Comparison of ENCODE assay signal across 8 cellular contexts in the genomic region with DNA sequence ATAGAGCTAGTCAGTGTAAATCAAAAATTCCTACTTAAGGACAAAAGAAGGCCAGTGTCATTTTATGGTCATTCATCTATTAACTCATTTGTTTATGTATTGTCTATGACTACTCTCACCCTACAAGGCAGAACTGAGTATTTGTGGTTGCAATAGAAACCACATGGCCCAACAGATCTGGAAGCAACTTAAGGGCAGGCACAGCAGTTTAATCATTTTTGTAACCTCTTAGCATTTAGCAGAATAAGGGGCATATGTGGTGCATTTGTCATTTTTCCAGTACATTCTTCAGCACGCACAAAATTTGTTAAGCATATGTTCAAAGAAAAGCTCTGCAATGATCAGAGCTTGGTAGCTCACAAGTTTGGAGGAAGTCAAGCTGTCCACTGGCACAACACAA. TPM values are rescaled to one million over a fixed set of nuclear protein-coding genes. Genes with fewer than 3 reads are reported as not detected.
DNase-seq lines count a peak whose midpoint lies in the region; ATAC-seq, FAIRE-seq and TF ChIP-seq lines count a peak whose summit lies in the region.

No MANE protein-coding gene starts in this region.

- intact Hi-C loops in Calu3 (cut with micrococcal nuclease; ENCODE audit: unreplicated experiment), result no loop called here

- H3K4me3 ChIP-seq in keratinocyte (ENCODE audit: control insufficient read depth in 2 of 3, extremely low read depth in 1 of 3, insufficient read depth in 2 of 3, low read depth in 1 of 3, low read length in 3 of 3) (peak overlapping the region; percentile 78 to 86 (median 84)), tibial nerve (peak overlapping the region in 3 of 4 donors; percentile 53 to 92 (median 83))

- no peaks in the 10 kb centered on the region for H3K27me3 ChIP-seq in keratinocyte (ENCODE audit: control insufficient read depth, extremely low read depth, insufficient read depth, low read length)
- H3K27me3 ChIP-seq in tibial nerve, result no peaks in the 10 kb centered on the region

- DNase-seq in Calu3, result no peak
- DNase-seq in activated CD8-positive, alpha-beta T cell treated with anti-CD3 and anti-CD28 coated beads, Interleukin-2, amount 10 ng/mL, durations not matched to agents 7 days and 5 days, result peak; percentile 50
- DNase-seq in keratinocyte (ENCODE audit: low read depth, low spot score), result no peak
- no peak for DNase-seq in tibial nerve (ENCODE audit: low spot score in 2 of 2)
- no peak for DNase-seq in mucosa of gallbladder (ENCODE audit: low spot score)
- DNase-seq in NCI-H226, result no peak

- no peaks in the 10 kb centered on the region for H3K9me3 Mint-ChIP-seq in Calu3 (ENCODE audit: low read depth, unreplicated experiment)
- no peaks in the 10 kb centered on the region for H3K9me3 Mint-ChIP-seq in activated CD8-positive, alpha-beta T cell treated with anti-CD3 and anti-CD28 coated beads, Interleukin-2, amount 10 ng/mL, durations not matched to agents 7 days and 5 days (ENCODE audit: insufficient read depth)

- no peak for FAIRE-seq in keratinocyte (lab: Jason Lieb, UNC)

- H3K9ac ChIP-seq in keratinocyte (ENCODE audit: control insufficient read depth, extremely low read depth, insufficient read depth, low read length), result peak overlapping the region; percentile 94

- TF ChIP-seq EP300 in tibial nerve (IDR thresholded peaks at IDR 0.05), result no peak

- TF ChIP-seq CTCF in Calu3 (IDR thresholded peaks at IDR 0.05; ENCODE audit: unreplicated experiment) (no peak), keratinocyte (optimal IDR thresholded peaks at IDR 0.05 in 1 of 3, IDR thresholded peaks at IDR 0.05 in 1 of 3, conservative IDR thresholded peaks at IDR 0.05 in 1 of 3; ENCODE audit: extremely low read depth in 1 of 3, insufficient read depth in 2 of 3, low read length in 3 of 3) (no peak), tibial nerve (IDR thresholded peaks at IDR 0.05) (no peak)

- no peak for TF ChIP-seq POLR2A in tibial nerve (IDR thresholded peaks at IDR 0.05)

- peak overlapping the region; percentile 95 for H3K4me2 ChIP-seq in keratinocyte (ENCODE audit: control insufficient read depth, extremely low read depth, insufficient read depth, low read depth, low read length)

- H3K27ac ChIP-seq in keratinocyte (ENCODE audit: control insufficient read depth, insufficient read depth, low read length), result peak overlapping the region; percentile 94
- H3K27ac ChIP-seq in tibial nerve, result peak overlapping the region in 2 of 4 donors; percentile 55 to 92

- H3K4me1 ChIP-seq in keratinocyte (ENCODE audit: control insufficient read depth, extremely low read depth, insufficient read depth, low read length) (peaks cover 30% of the 10 kb centered on the region), tibial nerve (peaks cover 0 to 57% (median 20%) of the 10 kb centered on the region in 4 donors)

- H3K36me3 Mint-ChIP-seq in Calu3 (ENCODE audit: insufficient read depth, unreplicated experiment), result peaks cover 25% of the 10 kb centered on the region
- peaks cover 12% of the 10 kb centered on the region for H3K36me3 Mint-ChIP-seq in activated CD8-positive, alpha-beta T cell treated with anti-CD3 and anti-CD28 coated beads, Interleukin-2, amount 10 ng/mL, durations not matched to agents 7 days and 5 days (ENCODE audit: low read depth)

- H3K79me2 ChIP-seq in keratinocyte (ENCODE audit: control insufficient read depth, insufficient read depth, low read length), result peaks cover 73% of the 10 kb centered on the region

- no peaks in the 10 kb centered on the region for H3K9me1 ChIP-seq in keratinocyte (ENCODE audit: control insufficient read depth, extremely low read depth, insufficient read depth, low read length)

- H2AFZ ChIP-seq in keratinocyte (ENCODE audit: control insufficient read depth, low read length), result no peak overlapping the region

- H3K9me3 ChIP-seq in keratinocyte (ENCODE audit: control insufficient read depth, low read depth, low read length) (no peaks in the 10 kb centered on the region), tibial nerve (no peaks in the 10 kb centered on the region)

- BruUV-seq in Calu3 (replicated peaks; lab: Mats Ljungman, UMichigan), result no TSS peak

- POLR2A ChIA-PET in activated CD8-positive, alpha-beta T cell treated with anti-CD3 and anti-CD28 coated beads, Interleukin-2, amount 10 ng/mL, durations not matched to agents 7 days and 5 days (lab: Charles Lee), result interaction anchor here (0.6 to 3.3 kb wide), 7 partner anchors 9 to 190 kb away, joined by 3 to 27 read pairs (median 5); a partner anchor contains a TSS

- WGBS in tibial nerve, 2 donors, result 9 to 23% methylated on average over 1 of the region's 1 CpG

- no peaks in the 10 kb centered on the region for H4K20me1 ChIP-seq in keratinocyte (ENCODE audit: control insufficient read depth, extremely low read depth, insufficient read depth, low read length)

- H3K27ac Mint-ChIP-seq in Calu3 (ENCODE audit: unreplicated experiment), result no peak overlapping the region
- H3K27ac Mint-ChIP-seq in activated CD8-positive, alpha-beta T cell treated with anti-CD3 and anti-CD28 coated beads, Interleukin-2, amount 10 ng/mL, durations not matched to agents 7 days and 5 days, result peak overlapping the region; percentile 94

- H3K36me3 ChIP-seq in keratinocyte (ENCODE audit: control insufficient read depth in 2 of 2, extremely low read depth in 1 of 2, insufficient read depth in 2 of 2, low read length in 2 of 2) (peaks cover 0 to 8% of the 10 kb centered on the region in 2 experiments), tibial nerve (no peaks in the 10 kb centered on the region)

- ATAC-seq in GM19397 (IDR thresholded peaks at IDR 0.05; ENCODE audit: unreplicated experiment) (peak; percentile 54), HG03457 (IDR thresholded peaks at IDR 0.05; ENCODE audit: unreplicated experiment) (peak; percentile 53)
- no peak for ATAC-seq in activated CD8-positive, alpha-beta T cell treated with anti-CD3 and anti-CD28 coated beads, Interleukin-2, amount 10 ng/mL, durations not matched to agents 7 days and 5 days

- H3K27me3 Mint-ChIP-seq in Calu3 (ENCODE audit: unreplicated experiment), result no peaks in the 10 kb centered on the region
- H3K27me3 Mint-ChIP-seq in activated CD8-positive, alpha-beta T cell treated with anti-CD3 and anti-CD28 coated beads, Interleukin-2, amount 10 ng/mL, durations not matched to agents 7 days and 5 days (ENCODE audit: low read depth), result no peaks in the 10 kb centered on the region

- CTCF ChIA-PET in Calu3 (lab: Charles Lee), result interaction anchor here (1.6 kb wide), 1 partner anchor 55 kb away, joined by 3 read pairs; a partner anchor contains a TSS
- CTCF ChIA-PET in activated CD8-positive, alpha-beta T cell treated with anti-CD3 and anti-CD28 coated beads, Interleukin-2, amount 10 ng/mL, durations not matched to agents 7 days and 5 days (lab: Charles Lee), result interaction anchor here (0.8 to 4.9 kb wide), 10 partner anchors 8 to 182 kb away, joined by 3 to 41 read pairs (median 4); a partner anchor contains a TSS

- peak overlapping the region; percentile 92 for H3K4me3 Mint-ChIP-seq in Calu3 (ENCODE audit: low read depth, unreplicated experiment)
- peak overlapping the region; percentile 88 for H3K4me3 Mint-ChIP-seq in activated CD8-positive, alpha-beta T cell treated with anti-CD3 and anti-CD28 coated beads, Interleukin-2, amount 10 ng/mL, durations not matched to agents 7 days and 5 days

- dilution Hi-C loops in keratinocyte (cut with MboI; ENCODE audit: extremely low pct_ligation_motif_present, low sequenced_read_pairs), result no loop called here

- H3K4me1 Mint-ChIP-seq in Calu3 (ENCODE audit: low read depth, unreplicated experiment), result peaks cover 21% of the 10 kb centered on the region
- peaks cover 43% of the 10 kb centered on the region for H3K4me1 Mint-ChIP-seq in activated CD8-positive, alpha-beta T cell treated with anti-CD3 and anti-CD28 coated beads, Interleukin-2, amount 10 ng/mL, durations not matched to agents 7 days and 5 days (ENCODE audit: low read depth)

RNA-seq across cellular contexts. Expression of a gene that starts 1.1 kb away (rescaled TPM):
- total RNA-seq in Calu3 (2022) (19.2 and 19.3 TPM in 2 replicates), tibial nerve (10 to 100 TPM; 25.7 to 43.8 (median 29.2) TPM), mucosa of gallbladder (28.9 TPM)
- total RNA-seq in activated CD8-positive, alpha-beta T cell treated with anti-CD3 and anti-CD28 coated beads, Interleukin-2, amount 10 ng/mL, durations not matched to agents 7 days and 5 days, result 10 to 100 TPM; 34.5 to 36.3 TPM
- polyA plus RNA-seq in keratinocyte, result 22.4 to 31.4 TPM (median 22.7 TPM) in 3 replicates
- polyA plus RNA-seq in keratinocyte (2011; ENCODE audit: low read depth), result 67.2 TPM
- polyA plus RNA-seq in keratinocyte (2011; cell fraction: cytosol; rRNA removed), result 14.2 and 17.0 TPM in 2 replicates
- 41.2 and 42.6 TPM in 2 replicates for polyA plus RNA-seq in keratinocyte (2011; cell fraction: nucleus; rRNA removed)
- 17.8 and 21.2 TPM in 2 replicates for polyA plus RNA-seq in keratinocyte (2012; ENCODE audit: low replicate concordance)
- polyA minus RNA-seq in keratinocyte, result 52.3 to 64.6 TPM (median 63.5 TPM) in 3 replicates
- 15.2 TPM for polyA minus RNA-seq in keratinocyte (2011; cell fraction: cytosol; rRNA and poly(A)+ RNA removed)
- polyA minus RNA-seq in keratinocyte (2011; cell fraction: nucleus; rRNA and poly(A)+ RNA removed), result 32.4 and 48.2 TPM in 2 replicates

RNA-seq across cellular contexts. Expression of a gene that starts 1.4 kb away (rescaled TPM):
- total RNA-seq in Calu3 (2022) (19.4 and 21.0 TPM in 2 replicates), tibial nerve (10 to 100 TPM in 2 of 4 donors, 1 to 10 TPM in 2; 6.5 to 12.9 (median 10.6) TPM), mucosa of gallbladder (26.1 TPM)
- total RNA-seq in activated CD8-positive, alpha-beta T cell treated with anti-CD3 and anti-CD28 coated beads, Interleukin-2, amount 10 ng/mL, durations not matched to agents 7 days and 5 days, result 10 to 100 TPM in 1 of 2 experiments, 1 to 10 TPM in 1; 9.5 to 10.2 TPM
- 15.7 to 21.1 TPM (median 20.3 TPM) in 3 replicates for polyA plus RNA-seq in keratinocyte
- 13.4 TPM for polyA plus RNA-seq in keratinocyte (2011; ENCODE audit: low read depth)
- 10.7 and 16.3 TPM in 2 replicates for polyA plus RNA-seq in keratinocyte (2011; cell fraction: cytosol; rRNA removed)
- polyA plus RNA-seq in keratinocyte (2011; cell fraction: nucleus; rRNA removed), result 20.6 and 24.9 TPM in 2 replicates
- 18.7 and 25.3 TPM in 2 replicates for polyA plus RNA-seq in keratinocyte (2012; ENCODE audit: low replicate concordance)
- polyA minus RNA-seq in keratinocyte, result 8.0 to 21.6 TPM (median 15.4 TPM) in 3 replicates
- polyA minus RNA-seq in keratinocyte (2011; cell fraction: cytosol; rRNA and poly(A)+ RNA removed), result 9.0 TPM
- 12.5 and 20.7 TPM in 2 replicates for polyA minus RNA-seq in keratinocyte (2011; cell fraction: nucleus; rRNA and poly(A)+ RNA removed)

RNA-seq across cellular contexts. Expression of a gene that starts 55.4 kb away (rescaled TPM):
- total RNA-seq in Calu3 (2022), result 20.5 and 21.3 TPM in 2 replicates
- total RNA-seq in activated CD8-positive, alpha-beta T cell treated with anti-CD3 and anti-CD28 coated beads, Interleukin-2, amount 10 ng/mL, durations not matched to agents 7 days and 5 days, result 10 to 100 TPM; 26.1 to 28.9 TPM
- 24.0 to 56.8 TPM (median 43.5 TPM) in 3 replicates for polyA plus RNA-seq in keratinocyte
- 68.3 TPM for polyA plus RNA-seq in keratinocyte (2011; ENCODE audit: low read depth)
- 36.1 and 54.3 TPM in 2 replicates for polyA plus RNA-seq in keratinocyte (2011; cell fraction: cytosol; rRNA removed)
- 12.0 and 21.3 TPM in 2 replicates for polyA plus RNA-seq in keratinocyte (2011; cell fraction: nucleus; rRNA removed)
- 36.3 and 53.9 TPM in 2 replicates for polyA plus RNA-seq in keratinocyte (2012; ENCODE audit: low replicate concordance)
- polyA minus RNA-seq in keratinocyte, result 2.4 to 19.9 TPM (median 2.6 TPM) in 3 replicates
- polyA minus RNA-seq in keratinocyte (2011; cell fraction: cytosol; rRNA and poly(A)+ RNA removed), result 20.1 TPM
- 1.6 and 2.8 TPM in 2 replicates for polyA minus RNA-seq in keratinocyte (2011; cell fraction: nucleus; rRNA and poly(A)+ RNA removed)
- 10 to 100 TPM; 16.3 to 39.1 (median 26.8) TPM for total RNA-seq in tibial nerve
- total RNA-seq in mucosa of gallbladder, result 29.0 TPM

RNA-seq across cellular contexts. Expression of a gene that starts 55.5 kb away (rescaled TPM):
- total RNA-seq in Calu3 (2022) (23.7 TPM in 2 replicates), tibial nerve (10 to 100 TPM in 2 of 4 donors, 1 to 10 TPM in 2; 9.0 to 14.4 (median 10.9) TPM), mucosa of gallbladder (20.1 TPM)
- 10 to 100 TPM; 33.3 to 37.3 TPM for total RNA-seq in activated CD8-positive, alpha-beta T cell treated with anti-CD3 and anti-CD28 coated beads, Interleukin-2, amount 10 ng/mL, durations not matched to agents 7 days and 5 days
- polyA plus RNA-seq in keratinocyte, result 22.1 to 46.4 TPM (median 28.8 TPM) in 3 replicates
- polyA plus RNA-seq in keratinocyte (2011; ENCODE audit: low read depth), result 21.6 TPM
- 34.0 and 38.2 TPM in 2 replicates for polyA plus RNA-seq in keratinocyte (2011; cell fraction: cytosol; rRNA removed)
- 27.8 and 28.7 TPM in 2 replicates for polyA plus RNA-seq in keratinocyte (2011; cell fraction: nucleus; rRNA removed)
- 23.3 and 33.7 TPM in 2 replicates for polyA plus RNA-seq in keratinocyte (2012; ENCODE audit: low replicate concordance)
- polyA minus RNA-seq in keratinocyte, result 15.5 to 23.1 TPM (median 23.0 TPM) in 3 replicates
- polyA minus RNA-seq in keratinocyte (2011; cell fraction: cytosol; rRNA and poly(A)+ RNA removed), result 12.3 TPM
- 9.0 and 19.1 TPM in 2 replicates for polyA minus RNA-seq in keratinocyte (2011; cell fraction: nucleus; rRNA and poly(A)+ RNA removed)
